ENCODE assay signal across 16 cellular contexts in genomic region chr7:14962778-14963177, GRCh38.
A peak's percentile ranks its signal among the peaks of the same experiment; 100 is the strongest.
DNase-seq lines count a peak whose midpoint lies in the region; ATAC-seq and TF ChIP-seq lines count a peak whose summit lies in the region.
"Had no signal": no experiment of that assay in that cellular context is flagged by ENCODE, and none has a peak within 500 bp of the region (broad histone marks: within the 10 kb centered on the region; RNA-seq: fewer than 3 reads in every experiment).

No MANE protein-coding gene starts in this region.

- peak; percentile 36 for DNase-seq in OCI-M1 (lab: John Stamatoyannopoulos, UW)
- DNase-seq in left lobe of liver (ENCODE audit: low spot score): no peak
- DNase-seq in colonic mucosa: no peak
- no peak for DNase-seq in stimulated activated CD4-positive, alpha-beta T cell treated with anti-CD3 and anti-CD28 coated beads, Interleukin-12 subunit alpha, Interleukin-12 subunit beta, amount 100 ng/mL, for 4 hours
- DNase-seq: CD8-positive, alpha-beta memory T cell; GF-D8; NCI-H1092 treated with DMSO at 0.1 percent for 48 hours; NCI-H1694 treated with DMSO at 0.1 percent for 48 hours; NCI-H446 treated with DMSO at 0.1 percent for 48 hours; NCI-H774; SIG-M5 had no signal

- H3K9me3 ChIP-seq in stomach smooth muscle (ENCODE audit: control insufficient read depth in 2 of 2, low read length in 2 of 2): no peaks in the 10 kb centered on the region
- H3K9me3 ChIP-seq in colonic mucosa: no peaks in the 10 kb centered on the region
- H3K9me3 ChIP-seq: BLaER1, HAP-1 had no signal

- H3K4me2 ChIP-seq in KMS-11: peak overlapping the region; percentile 5; the same call in 1 of the 2 replicates
- H3K4me2 ChIP-seq: BLaER1 had no signal

- intact Hi-C loops in colonic mucosa (cut with DNase I): no loop called here

- ATAC-seq in left lobe of liver: peak; percentile 63
- no peak for ATAC-seq in GM18517 (IDR thresholded peaks at IDR 0.05; ENCODE audit: unreplicated experiment)

- no peaks in the 10 kb centered on the region for H3K27me3 ChIP-seq in KMS-11 (ENCODE audit: insufficient read depth, low read depth)
- no peaks in the 10 kb centered on the region for H3K27me3 ChIP-seq in stomach smooth muscle (ENCODE audit: control insufficient read depth in 1 of 2, insufficient read depth in 2 of 2, low read length in 2 of 2)
- H3K27me3 ChIP-seq in colonic mucosa: no peaks in the 10 kb centered on the region
- H3K27me3 ChIP-seq: BLaER1 had no signal

- H4K20me1 ChIP-seq in KMS-11 (ENCODE audit: insufficient read depth): no peaks in the 10 kb centered on the region
- H4K20me1 ChIP-seq: BLaER1 had no signal

- H3K4me1 ChIP-seq in KMS-11 (ENCODE audit: low read depth, poor library complexity, severe bottlenecking) (no peaks in the 10 kb centered on the region), stomach smooth muscle (ENCODE audit: control insufficient read depth, insufficient read depth, low read length) (no peaks in the 10 kb centered on the region), colonic mucosa (no peaks in the 10 kb centered on the region)
- H3K4me1 ChIP-seq: BLaER1, HAP-1 had no signal

- TF ChIP-seq CTCF in KMS-11 (conservative IDR thresholded peaks at IDR 0.05; ENCODE audit: low read depth, low read length): no peak
- TF ChIP-seq CTCF in colonic mucosa (IDR thresholded peaks at IDR 0.05): no peak

- H3K27ac ChIP-seq in KMS-11 (no peak overlapping the region), stomach smooth muscle (ENCODE audit: low read length) (no peak overlapping the region), colonic mucosa (no peak overlapping the region)
- H3K27ac ChIP-seq: BLaER1 had no signal

- no peaks in the 10 kb centered on the region; the same call in 1 of the 2 replicates for H3K36me3 ChIP-seq in KMS-11 (ENCODE audit: insufficient read depth)
- no peaks in the 10 kb centered on the region for H3K36me3 ChIP-seq in stomach smooth muscle (ENCODE audit: control insufficient read depth in 2 of 2, insufficient read depth in 2 of 2, low read length in 2 of 2)
- H3K36me3 ChIP-seq in colonic mucosa: no peaks in the 10 kb centered on the region
- H3K36me3 ChIP-seq: BLaER1, HAP-1 had no signal

- H3K9ac ChIP-seq in KMS-11 (no peak overlapping the region), stomach smooth muscle (ENCODE audit: low read length in 2 of 2) (no peak overlapping the region), colonic mucosa (ENCODE audit: low read depth in 2 of 2, low read length in 2 of 2) (no peak overlapping the region)
- H3K9ac ChIP-seq: BLaER1 had no signal

- H3K79me2 ChIP-seq in KMS-11 (ENCODE audit: insufficient read depth, low read depth): no peaks in the 10 kb centered on the region

- H3K4me3 ChIP-seq in KMS-11 (IDR thresholded peaks at IDR 0.05; ENCODE audit: insufficient read depth, low read depth, low read length) (no peak overlapping the region), stomach smooth muscle (ENCODE audit: low read length in 2 of 2) (peak overlapping the region; percentile 0 to 28), colonic mucosa (no peak overlapping the region)
- H3K4me3 ChIP-seq: BLaER1, HAP-1 had no signal

- H2AFZ ChIP-seq in KMS-11 (ENCODE audit: low read depth): no peak overlapping the region; the same call in 1 of the 2 replicates

Comparison
In these comparisons a context has a peak if more than half of its experiments do, and no peak if none do; other contexts are left out.
1. H3K4me3 ChIP-seq: peak in stomach smooth muscle (2 of 2); none in KMS-11 (single experiment) and colonic mucosa (single experiment).